Comparison of ENCODE assay signal across 11 cellular contexts in the genomic region with DNA sequence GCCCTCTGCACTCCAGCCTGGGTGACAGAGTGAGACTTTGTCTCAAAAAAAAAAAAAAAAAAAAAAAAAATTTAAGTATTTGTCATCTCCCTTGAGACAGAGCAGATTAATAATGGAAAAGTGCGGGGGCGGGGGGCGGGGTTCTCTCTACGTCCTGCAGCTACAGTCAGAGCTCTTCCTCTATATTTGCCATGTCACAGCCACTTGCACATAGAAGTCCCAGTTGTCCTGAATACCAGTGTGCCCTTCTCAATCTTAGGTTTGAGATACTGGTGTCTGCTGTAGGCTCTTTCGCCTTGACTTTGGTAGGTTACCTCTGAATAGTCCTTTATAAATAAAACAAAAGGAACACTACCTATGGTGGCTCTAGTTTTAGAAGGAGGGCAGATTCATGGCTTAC.
DNase-seq lines count a peak whose midpoint lies in the region; FAIRE-seq and TF ChIP-seq lines count a peak whose summit lies in the region.
"Had no signal": no experiment of that assay in that cellular context is flagged by ENCODE, and none has a peak within 500 bp of the region (broad histone marks: within the 10 kb centered on the region; RNA-seq: fewer than 3 reads in every experiment).

No MANE protein-coding gene starts in this region.

- H3K36me3 ChIP-seq in esophagus (ENCODE audit: control insufficient read depth in 2 of 2, insufficient read depth in 2 of 2, low read length in 1 of 2): no peaks in the 10 kb centered on the region
- H3K36me3 ChIP-seq in MM.1S (replicated peaks; ENCODE audit: insufficient read depth, low read length): no peaks in the 10 kb centered on the region

- H2AFZ ChIP-seq in MM.1S (ENCODE audit: low read length): no peak overlapping the region

- H4K20me1 ChIP-seq in MM.1S (ENCODE audit: insufficient read depth, low read length): no peaks in the 10 kb centered on the region

- TF ChIP-seq CTCF in GM20000 (IDR thresholded peaks at IDR 0.05; ENCODE audit: extremely low read depth, missing control alignments) (no peak), MM.1S (IDR thresholded peaks at IDR 0.05; ENCODE audit: low read length) (no peak)

- no peak overlapping the region for H3K9ac ChIP-seq in MM.1S (ENCODE audit: low read length)

- peak; percentile 20 for DNase-seq in GM20000 (ENCODE audit: low spot score)
- peak; percentile 43 for DNase-seq in OCI-M1 (lab: John Stamatoyannopoulos, UW)
- DNase-seq in NCI-H1092 treated with DMSO at 0.1 percent for 48 hours (lab: John Stamatoyannopoulos, UW): no peak
- no peak for DNase-seq in GM12891 (ENCODE audit: insufficient read length, low spot score)
- DNase-seq in MM.1S: no peak
- no peak for DNase-seq in NCI-H345 (lab: John Stamatoyannopoulos, UW)
- DNase-seq: activated effector memory CD4-positive, alpha-beta T cell treated with anti-CD3 and anti-CD28 coated beads, Interleukin-2, amount 50 U/mL, for 16 hours; NCI-H1105; T-cell had no signal

- H3K79me2 ChIP-seq in MM.1S (ENCODE audit: low read length): no peaks in the 10 kb centered on the region

- H3K4me1 ChIP-seq in esophagus (ENCODE audit: control insufficient read depth in 2 of 2, insufficient read depth in 2 of 2, low read length in 1 of 2) (peaks cover 0 to 4% of the 10 kb centered on the region in 2 donors), MM.1S (ENCODE audit: low read length) (no peaks in the 10 kb centered on the region)

- H3K27ac ChIP-seq in esophagus (ENCODE audit: low read depth in 2 of 2, low read length in 1 of 2) (peak overlapping the region; percentile 84 to 92), skin epidermis (peak overlapping the region in 16 of 21 experiments; percentile 0 to 69 (median 47)), MM.1S (ENCODE audit: low read length) (no peak overlapping the region)

- H3F3A ChIP-seq in MM.1S (ENCODE audit: insufficient read depth, low read length): no peaks in the 10 kb centered on the region

- no peaks in the 10 kb centered on the region for H3K9me2 ChIP-seq in MM.1S (replicated peaks; ENCODE audit: insufficient read depth, low read length)

- no peak overlapping the region for H3K4me2 ChIP-seq in MM.1S (ENCODE audit: low read depth, low read length)

- TF ChIP-seq POLR2A in GM12891 (IDR thresholded peaks at IDR 0.05; ENCODE audit: low read depth, low read length): no peak

- 55 to 63% methylated on average over 5 of the region's 5 CpGs for WGBS in esophagus, 2 donors

- no peak for FAIRE-seq in GM12891 (lab: Jason Lieb, UNC)

- H3K9me3 ChIP-seq in esophagus (ENCODE audit: control insufficient read depth in 2 of 2, insufficient read depth in 1 of 2, low read depth in 1 of 2, low read length in 1 of 2) (no peaks in the 10 kb centered on the region), MM.1S (replicated peaks; ENCODE audit: insufficient read depth, low read length) (no peaks in the 10 kb centered on the region)

- H3K4me3 ChIP-seq in esophagus (ENCODE audit: low read depth in 1 of 2, low read length in 2 of 2) (no peak overlapping the region), skin epidermis (no peak overlapping the region), MM.1S (ENCODE audit: low read length) (no peak overlapping the region)

- no peaks in the 10 kb centered on the region for H3K27me3 ChIP-seq in esophagus (ENCODE audit: control insufficient read depth in 1 of 2, insufficient read depth in 2 of 2, low read length in 2 of 2)
- no peaks in the 10 kb centered on the region for H3K27me3 ChIP-seq in MM.1S (replicated peaks; ENCODE audit: insufficient read depth, low read length)

TF ChIP-seq in GM12891, 5 proteins besides CTCF, POLR2A, EP300 and RAD21:
- no peak for TF ChIP-seq POU2F2 (IDR thresholded peaks at IDR 0.05; ENCODE audit: low read depth, low read length)
- TF ChIP-seq POLR2AphosphoS5 (IDR thresholded peaks at IDR 0.05; ENCODE audit: low read depth, low read length): no peak
- no peak for TF ChIP-seq TAF1 (IDR thresholded peaks at IDR 0.05; ENCODE audit: low read depth, low read length)
- no peak for TF ChIP-seq SPI1 (IDR thresholded peaks at IDR 0.05; ENCODE audit: low read depth, low read length)
- no peak for TF ChIP-seq PAX5 (IDR thresholded peaks at IDR 0.05; ENCODE audit: insufficient read depth, low read length, severe bottlenecking)
TF ChIP-seq in GM12891: peak in this region for 0.

Comparison
In these comparisons a context has a peak if more than half of its experiments do, and no peak if none do; other contexts are left out.
1. DNase-seq: peak in GM20000 (single experiment) and OCI-M1 (single experiment); none in NCI-H1092 treated with DMSO at 0.1 percent for 48 hours (single experiment), GM12891 (single experiment), MM.1S (single experiment) and NCI-H345 (single experiment).